Comparison of ENCODE assay signal across 9 cellular contexts in the genomic region with DNA sequence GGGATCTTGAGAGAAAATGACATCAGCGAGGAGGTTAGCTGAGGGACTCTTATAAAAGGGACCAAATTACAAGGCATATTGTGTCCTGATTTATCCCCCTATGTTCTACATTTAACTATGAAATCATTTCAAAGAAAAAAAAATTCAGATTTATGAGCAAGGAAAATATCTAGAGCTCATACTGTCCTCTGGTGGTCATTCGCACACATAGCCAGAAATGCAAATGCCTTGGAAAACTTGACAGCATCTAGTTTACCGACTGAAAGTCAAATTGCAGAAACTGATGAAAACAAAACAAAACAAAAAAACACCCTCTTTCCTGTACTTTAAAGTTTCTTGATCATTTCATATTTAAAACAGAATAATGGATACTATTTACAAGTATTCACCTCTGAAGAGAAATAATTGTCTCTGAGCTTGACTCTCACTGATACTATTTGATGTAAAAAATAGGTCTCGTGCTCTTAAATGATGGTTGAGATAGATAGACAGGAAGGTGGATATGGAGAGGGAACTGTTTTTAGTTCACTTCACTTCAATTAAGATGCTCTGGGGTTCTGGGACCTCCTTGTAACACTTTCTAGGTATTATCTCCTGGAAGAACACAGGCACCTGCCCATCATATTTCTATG.
DNase-seq lines count a peak whose midpoint lies in the region; ATAC-seq and TF ChIP-seq lines count a peak whose summit lies in the region.
"Had no signal": no experiment of that assay in that cellular context is flagged by ENCODE, and none has a peak within 500 bp of the region (broad histone marks: within the 10 kb centered on the region; RNA-seq: fewer than 3 reads in every experiment).

No MANE protein-coding gene starts in this region.

- H3K36me3 ChIP-seq in heart left ventricle (no peaks in the 10 kb centered on the region), OCI-LY1 (ENCODE audit: insufficient read depth, low read length) (no peaks in the 10 kb centered on the region), transverse colon (no peaks in the 10 kb centered on the region)

- ATAC-seq in heart left ventricle = no peak
- no peak for ATAC-seq in right cardiac atrium
- ATAC-seq in activated T-cell treated with anti-CD3 and anti-CD28 coated beads, Interleukin-2, amount 50 U/mL, for 4 hours = no peak

- H3K4me3 ChIP-seq in heart left ventricle (no peak overlapping the region), right cardiac atrium (ENCODE audit: low read length) (no peak overlapping the region), OCI-LY1 (ENCODE audit: low read depth, low read length, poor library complexity, severe bottlenecking) (no peak overlapping the region), foreskin fibroblast (ENCODE audit: low read depth in 1 of 2, low read length in 2 of 2) (no peak overlapping the region), transverse colon (no peak overlapping the region)

- no peak overlapping the region for H3K4me3 Mint-ChIP-seq in activated T-cell treated with anti-CD3 and anti-CD28 coated beads, Interleukin-2, amount 50 U/mL, for 4 hours
- H3K4me3 Mint-ChIP-seq: activated naive CD4-positive, alpha-beta T cell treated with anti-CD3 and anti-CD28 coated beads, Interleukin-2, amount 50 U/mL, for 24 hours had no signal

- H3K36me3 Mint-ChIP-seq in activated T-cell treated with anti-CD3 and anti-CD28 coated beads, Interleukin-2, amount 50 U/mL, for 4 hours (ENCODE audit: insufficient read depth) = no peaks in the 10 kb centered on the region
- H3K36me3 Mint-ChIP-seq: activated naive CD4-positive, alpha-beta T cell treated with anti-CD3 and anti-CD28 coated beads, Interleukin-2, amount 50 U/mL, for 24 hours had no signal

- H3F3A ChIP-seq in OCI-LY1 (ENCODE audit: insufficient read depth, low read length) = no peaks in the 10 kb centered on the region

- no peak overlapping the region for H3K4me2 ChIP-seq in OCI-LY1 (ENCODE audit: low read length)

- TF ChIP-seq POLR2A in heart left ventricle (IDR thresholded peaks at IDR 0.05) = no peak
- TF ChIP-seq POLR2A in transverse colon (IDR thresholded peaks at IDR 0.05) = no peak

- H3K27ac ChIP-seq in heart left ventricle (no peak overlapping the region), right cardiac atrium (ENCODE audit: low read length) (no peak overlapping the region), OCI-LY1 (ENCODE audit: low read depth, low read length, poor library complexity, severe bottlenecking) (no peak overlapping the region), transverse colon (no peak overlapping the region)

- 23 to 33% (median 27%) methylated on average over 4 of the region's 4 CpGs for WGBS in heart left ventricle, 4 donors
- 29% methylated on average over 4 of the region's 4 CpGs for WGBS in right cardiac atrium
- 22 to 25% methylated on average over 3 to 4 of the region's 4 CpGs for WGBS in transverse colon (ENCODE audit: low coverage in 1 of 2), 2 donors

- H3K9me3 Mint-ChIP-seq in activated T-cell treated with anti-CD3 and anti-CD28 coated beads, Interleukin-2, amount 50 U/mL, for 4 hours = peaks cover 6% of the 10 kb centered on the region
- H3K9me3 Mint-ChIP-seq: activated naive CD4-positive, alpha-beta T cell treated with anti-CD3 and anti-CD28 coated beads, Interleukin-2, amount 50 U/mL, for 24 hours had no signal

- no peaks in the 10 kb centered on the region for H3K4me1 Mint-ChIP-seq in activated T-cell treated with anti-CD3 and anti-CD28 coated beads, Interleukin-2, amount 50 U/mL, for 4 hours (ENCODE audit: low read depth)
- H3K4me1 Mint-ChIP-seq: activated naive CD4-positive, alpha-beta T cell treated with anti-CD3 and anti-CD28 coated beads, Interleukin-2, amount 50 U/mL, for 24 hours had no signal

- H3K27me3 Mint-ChIP-seq in activated T-cell treated with anti-CD3 and anti-CD28 coated beads, Interleukin-2, amount 50 U/mL, for 4 hours (ENCODE audit: low read depth) = no peaks in the 10 kb centered on the region
- H3K27me3 Mint-ChIP-seq: activated naive CD4-positive, alpha-beta T cell treated with anti-CD3 and anti-CD28 coated beads, Interleukin-2, amount 50 U/mL, for 24 hours had no signal

- in situ Hi-C loops in transverse colon (cut with MboI; ENCODE audit: low pct_ligation_motif_present in 1 of 4, low pct_unique_long_range_greater_than_20kb in 1 of 4, low sequenced_read_pairs in 3 of 4) = loop anchor here in 3 of 4 donors (10.0 to 25.0 kb wide), 2 partner anchors 256 to 334 kb away; partner anchors contain the start of gene PCP4 (in 2 of the 3)

- no peak for TF ChIP-seq EP300 in transverse colon (IDR thresholded peaks at IDR 0.05; ENCODE audit: low read depth)

- no peaks in the 10 kb centered on the region for H4K20me1 ChIP-seq in OCI-LY1 (ENCODE audit: insufficient read depth, low read length)

- no peak overlapping the region for H3K9ac ChIP-seq in OCI-LY1 (ENCODE audit: low read length)

- H3K27me3 ChIP-seq in heart left ventricle = peaks cover 0 to 4% (median 0%) of the 10 kb centered on the region in 9 donors
- H3K27me3 ChIP-seq in right cardiac atrium (ENCODE audit: control insufficient read depth, insufficient read depth) = no peaks in the 10 kb centered on the region
- no peaks in the 10 kb centered on the region for H3K27me3 ChIP-seq in OCI-LY1 (ENCODE audit: insufficient read depth, low read length)
- no peaks in the 10 kb centered on the region for H3K27me3 ChIP-seq in transverse colon

- no peak overlapping the region for H2AFZ ChIP-seq in OCI-LY1 (ENCODE audit: low read length)

- no peaks in the 10 kb centered on the region for H3K9me3 ChIP-seq in heart left ventricle
- H3K9me3 ChIP-seq in right cardiac atrium (ENCODE audit: control insufficient read depth, low read length) = no peaks in the 10 kb centered on the region
- H3K9me3 ChIP-seq in OCI-LY1 (ENCODE audit: low read length) = no peaks in the 10 kb centered on the region
- no peaks in the 10 kb centered on the region for H3K9me3 ChIP-seq in transverse colon

- H3K4me1 ChIP-seq in heart left ventricle = peaks cover 0 to 3% (median 0%) of the 10 kb centered on the region in 12 donors
- H3K4me1 ChIP-seq in right cardiac atrium (ENCODE audit: control insufficient read depth, insufficient read depth, low read length) = no peaks in the 10 kb centered on the region
- H3K4me1 ChIP-seq in OCI-LY1 (ENCODE audit: insufficient read depth, low read length, severe bottlenecking) = no peaks in the 10 kb centered on the region
- no peaks in the 10 kb centered on the region for H3K4me1 ChIP-seq in transverse colon

- H3K79me2 ChIP-seq in OCI-LY1 (ENCODE audit: insufficient read depth, low read length) = no peaks in the 10 kb centered on the region

- no peak for DNase-seq in heart left ventricle
- DNase-seq in right cardiac atrium = no peak
- peak in 1 of 2 donors; percentile 15 for DNase-seq in foreskin fibroblast
- DNase-seq in transverse colon = no peak
- no peak for DNase-seq in activated T-cell treated with anti-CD3 and anti-CD28 coated beads, Interleukin-2, amount 50 U/mL, for 4 hours
- DNase-seq in cortex of kidney (lab: John Stamatoyannopoulos, UW) = no peak
- no peak for DNase-seq in T-helper 9 cell

- TF ChIP-seq CTCF in heart left ventricle (IDR thresholded peaks at IDR 0.05) (peak; percentile 59 to 82 (median 77)), OCI-LY1 (IDR thresholded peaks at IDR 0.05; ENCODE audit: low read length) (peak; percentile 76), foreskin fibroblast (IDR thresholded peaks at IDR 0.05; ENCODE audit: low read depth, low read length) (peak; percentile 53), transverse colon (IDR thresholded peaks at IDR 0.05) (peak; percentile 72 to 88 (median 74))

- no peaks in the 10 kb centered on the region for H3K9me2 ChIP-seq in OCI-LY1 (ENCODE audit: low read depth, low read length)

- intact Hi-C loops in heart left ventricle (cut with DNase I) = loop anchor here (1.0 to 10.0 kb wide), 10 partner anchors 74 to 334 kb away; partner anchors contain the start of gene PCP4 (in 9 of the 10)
- intact Hi-C loops in right cardiac atrium (cut with DNase I) = loop anchor here (2.0 to 10.0 kb wide), 5 partner anchors 254 to 336 kb away; partner anchors contain the start of gene PCP4 (in 2 of the 4)
- intact Hi-C loops in transverse colon (cut with DNase I; ENCODE audit: low total_unique reads) = loop anchor here (5.0 kb wide), 1 partner anchor 254 kb away; the partner anchor contains the start of gene PCP4
